15 cellular contexts compared by ENCODE assay signal in the genomic region with DNA sequence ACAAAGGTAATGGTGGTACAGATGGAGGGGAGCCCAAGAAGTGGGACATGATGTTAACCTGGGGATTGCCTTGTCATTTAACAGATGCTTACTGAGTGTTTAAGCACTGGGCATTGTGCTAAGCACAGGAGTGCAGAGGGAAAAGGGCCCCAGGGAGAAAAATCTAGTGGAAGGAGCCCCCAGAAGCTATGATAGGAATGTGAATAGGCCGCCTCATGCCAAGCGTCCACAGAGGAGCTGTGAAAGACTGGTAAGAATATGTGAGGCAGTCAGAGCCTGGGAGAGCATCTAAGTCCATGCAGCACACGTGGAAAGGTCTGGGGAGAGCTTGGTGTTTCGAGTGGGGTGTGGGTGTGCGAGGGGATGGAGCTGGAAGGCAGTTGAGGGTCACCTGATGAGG. TPM values are rescaled to one million over a fixed set of nuclear protein-coding genes. Genes with fewer than 3 reads are reported as not detected.
DNase-seq lines count a peak whose midpoint lies in the region; FAIRE-seq and TF ChIP-seq lines count a peak whose summit lies in the region.
"Had no signal": no experiment of that assay in that cellular context is flagged by ENCODE, and none has a peak within 500 bp of the region (broad histone marks: within the 10 kb centered on the region; RNA-seq: fewer than 3 reads in every experiment).

No MANE protein-coding gene starts in this region.

- intact Hi-C loops in thyroid gland (cut with DNase I): no loop called here

- peak overlapping the region; percentile 63 to 96 (median 84) for H3K27ac Mint-ChIP-seq in brain
- H3K27ac Mint-ChIP-seq in mesothelial cell of epicardium: peak overlapping the region; percentile 85
- H3K27ac Mint-ChIP-seq: activated CD4-positive, alpha-beta memory T cell treated with anti-CD3 and anti-CD28 coated beads, Interleukin-2, amount 10 ng/mL, durations not matched to agents 7 days and 5 days; activated T-helper 2 cell treated with anti-CD3 and anti-CD28 coated beads, Interferon-gamma antibody, Interleukin-2, Interleukin-4, amounts not matched to agents 10 μg/mL and 5 μg/mL and 100 μg/mL, durations not matched to agents 14 hours and 24 hours and 36 hours had no signal

- WGBS in thyroid gland, 2 donors: 65 to 75% methylated on average over 5 of the region's 5 CpGs

- no peak overlapping the region for H3K4me3 ChIP-seq in thyroid gland (replicated peaks in 1 of 3)

- H3K27ac ChIP-seq in thyroid gland: peak overlapping the region in 1 of 3 donors; percentile 24
- H3K27ac ChIP-seq: C4-2B, neutrophil had no signal

- no peak for FAIRE-seq in HTR-8/SVneo (lab: Jason Lieb, UNC)

- no peaks in the 10 kb centered on the region for H3K9me3 ChIP-seq in thyroid gland
- H3K9me3 ChIP-seq: neutrophil had no signal

- H3K27me3 Mint-ChIP-seq in brain (no peaks in the 10 kb centered on the region), mesothelial cell of epicardium (ENCODE audit: low read depth) (no peaks in the 10 kb centered on the region)

- no peak for TF ChIP-seq POLR2A in thyroid gland (IDR thresholded peaks at IDR 0.05)

- DNase-seq in HTR-8/SVneo (ENCODE audit: insufficient read length, low spot score) (peak; percentile 60), mesothelial cell of epicardium (ENCODE audit: low spot score in 2 of 2, unreplicated experiment in 2 of 2) (peak in 1 of 2 experiments; percentile 51), thyroid gland (peak; percentile 23 to 36), NCI-H187 treated with DMSO at 0.1 percent for 48 hours (lab: John Stamatoyannopoulos, UW) (no peak), NCI-H345 treated with DMSO at 0.1 percent for 48 hours (lab: John Stamatoyannopoulos, UW; ENCODE audit: unreplicated experiment) (no peak), NCI-H2107 (lab: John Stamatoyannopoulos, UW) (no peak)
- DNase-seq: activated CD4-positive, alpha-beta memory T cell treated with anti-CD3 and anti-CD28 coated beads, Interleukin-2, amount 10 ng/mL, durations not matched to agents 7 days and 5 days; DND-41; effector memory CD4-positive, alpha-beta T cell; NCI-H1436; stimulated activated naive CD4-positive, alpha-beta T cell treated with Interleukin-2 at 50 U/mL for 16 hours had no signal

- no peaks in the 10 kb centered on the region for H3K27me3 ChIP-seq in thyroid gland

- peaks cover 89% of the 10 kb centered on the region for H3K4me1 Mint-ChIP-seq in brain
- peaks cover 62% of the 10 kb centered on the region for H3K4me1 Mint-ChIP-seq in mesothelial cell of epicardium
- H3K4me1 Mint-ChIP-seq: activated CD4-positive, alpha-beta memory T cell treated with anti-CD3 and anti-CD28 coated beads, Interleukin-2, amount 10 ng/mL, durations not matched to agents 7 days and 5 days had no signal

- H3K36me3 ChIP-seq in thyroid gland: peaks cover 0 to 12% of the 10 kb centered on the region in 2 donors
- H3K36me3 ChIP-seq: neutrophil had no signal

- H3K4me3 Mint-ChIP-seq in brain: peak overlapping the region; percentile 2 to 49 (median 16)
- H3K4me3 Mint-ChIP-seq in mesothelial cell of epicardium: no peak overlapping the region
- H3K4me3 Mint-ChIP-seq: activated CD4-positive, alpha-beta memory T cell treated with anti-CD3 and anti-CD28 coated beads, Interleukin-2, amount 10 ng/mL, durations not matched to agents 7 days and 5 days had no signal

- H3K4me1 ChIP-seq in thyroid gland: peaks cover 20 to 32% of the 10 kb centered on the region in 2 donors

- H3K36me3 Mint-ChIP-seq in brain: peaks cover 99% of the 10 kb centered on the region
- H3K36me3 Mint-ChIP-seq in mesothelial cell of epicardium: peaks cover 46% of the 10 kb centered on the region

- TF ChIP-seq CTCF in brain (conservative IDR thresholded peaks at IDR 0.05): no peak
- no peak for TF ChIP-seq CTCF in mesothelial cell of epicardium (IDR thresholded peaks at IDR 0.05; ENCODE audit: unreplicated experiment)
- TF ChIP-seq CTCF in thyroid gland (IDR thresholded peaks at IDR 0.05): no peak

- peaks cover 0 to 20% (median 10%) of the 10 kb centered on the region in 5 experiments for H3K9me3 Mint-ChIP-seq in brain
- no peaks in the 10 kb centered on the region for H3K9me3 Mint-ChIP-seq in mesothelial cell of epicardium
- H3K9me3 Mint-ChIP-seq: activated CD4-positive, alpha-beta memory T cell treated with anti-CD3 and anti-CD28 coated beads, Interleukin-2, amount 10 ng/mL, durations not matched to agents 7 days and 5 days; activated T-helper 2 cell treated with anti-CD3 and anti-CD28 coated beads, Interferon-gamma antibody, Interleukin-2, Interleukin-4, amounts not matched to agents 10 μg/mL and 5 μg/mL and 100 μg/mL, durations not matched to agents 14 hours and 24 hours and 36 hours had no signal

RNA-seq across cellular contexts. Expression of a gene that starts 5.5 kb away (rescaled TPM):
- 51.6 TPM for polyA plus RNA-seq in brain (ENCODE audit: insufficient read depth, low read depth, low replicate concordance)
- total RNA-seq in mesothelial cell of epicardium (178 to 188 TPM (median 182 TPM) in 3 replicates), thyroid gland (100 to 1,000 TPM in 3 of 4 donors, 10 to 100 TPM in 1; 80.2 to 111 (median 109) TPM)

Comparison
In these comparisons a context has a peak if more than half of its experiments do, and no peak if none do; other contexts are left out.
1. DNase-seq: peak in HTR-8/SVneo (single experiment) and thyroid gland (2 of 2); none in NCI-H187 treated with DMSO at 0.1 percent for 48 hours (single experiment), NCI-H345 treated with DMSO at 0.1 percent for 48 hours (single experiment) and NCI-H2107 (single experiment).